Comparison of ENCODE assay signal across 8 cellular contexts in genomic region chr2:206158563-206159345, GRCh38. TPM values are rescaled to one million over a fixed set of nuclear protein-coding genes. Genes with fewer than 3 reads are reported as not detected.
DNase-seq lines count a peak whose midpoint lies in the region; ATAC-seq and TF ChIP-seq lines count a peak whose summit lies in the region.

No MANE protein-coding gene starts in this region.

- POLR2A ChIA-PET in activated CD8-positive, alpha-beta T cell treated with anti-CD3 and anti-CD28 coated beads, Interleukin-2, amount 10 ng/mL, durations not matched to agents 7 days and 5 days (lab: Charles Lee): interaction anchor here (2.2 kb wide), 1 partner anchor 73 kb away, joined by 16 read pairs; the partner anchor contains the start of gene INO80D

- CTCF ChIA-PET in activated CD8-positive, alpha-beta T cell treated with anti-CD3 and anti-CD28 coated beads, Interleukin-2, amount 10 ng/mL, durations not matched to agents 7 days and 5 days (lab: Charles Lee): no interaction called here

- peak overlapping the region; percentile 96 to 97 for H3K4me3 Mint-ChIP-seq in CD14-positive monocyte
- peak overlapping the region; percentile 92 for H3K4me3 Mint-ChIP-seq in activated CD8-positive, alpha-beta T cell treated with anti-CD3 and anti-CD28 coated beads, Interleukin-2, amount 10 ng/mL, durations not matched to agents 7 days and 5 days

- peaks cover 29% of the 10 kb centered on the region for H3K4me1 Mint-ChIP-seq in CD14-positive monocyte
- peaks cover 46% of the 10 kb centered on the region for H3K4me1 Mint-ChIP-seq in activated CD8-positive, alpha-beta T cell treated with anti-CD3 and anti-CD28 coated beads, Interleukin-2, amount 10 ng/mL, durations not matched to agents 7 days and 5 days (ENCODE audit: low read depth)

- TF ChIP-seq CTCF in CD14-positive monocyte (IDR thresholded peaks at IDR 0.05): no peak
- no peak for TF ChIP-seq CTCF in left ventricle myocardium inferior (IDR thresholded peaks at IDR 0.05; ENCODE audit: borderline replicate concordance)
- no peak for TF ChIP-seq CTCF in retinal pigment epithelial cell (conservative IDR thresholded peaks at IDR 0.05; ENCODE audit: low read depth, low read length)

- H3K9me3 ChIP-seq in left ventricle myocardium inferior (replicated peaks): no peaks in the 10 kb centered on the region

- H3K27ac ChIP-seq in left ventricle myocardium inferior (replicated peaks): peak overlapping the region; percentile 94

- intact Hi-C loops in CD14-positive monocyte (cut with micrococcal nuclease) (loop anchor here (5.0 kb wide), 1 partner anchor 71 kb away; the partner anchor contains the start of gene INO80D (in 2 of the 2)), left ventricle myocardium inferior (cut with micrococcal nuclease) (no loop called here)

- H3K9me3 Mint-ChIP-seq in CD14-positive monocyte: peaks cover 0 to 2% (median 0%) of the 10 kb centered on the region in 7 donors
- no peaks in the 10 kb centered on the region for H3K9me3 Mint-ChIP-seq in activated CD8-positive, alpha-beta T cell treated with anti-CD3 and anti-CD28 coated beads, Interleukin-2, amount 10 ng/mL, durations not matched to agents 7 days and 5 days (ENCODE audit: insufficient read depth)

- H3K4me3 ChIP-seq in left ventricle myocardium inferior (peak overlapping the region; percentile 86), retinal pigment epithelial cell (ENCODE audit: low read length) (peak overlapping the region; percentile 92)

- H3K36me3 ChIP-seq in left ventricle myocardium inferior: peaks cover 31% of the 10 kb centered on the region

- ATAC-seq in GM19351 (IDR thresholded peaks at IDR 0.05; ENCODE audit: unreplicated experiment) (peak; percentile 12), HG03439 (IDR thresholded peaks at IDR 0.05; ENCODE audit: unreplicated experiment) (peak; percentile 23)
- ATAC-seq in activated CD8-positive, alpha-beta T cell treated with anti-CD3 and anti-CD28 coated beads, Interleukin-2, amount 10 ng/mL, durations not matched to agents 7 days and 5 days: no peak

- H3K27ac Mint-ChIP-seq in CD14-positive monocyte: peak overlapping the region; percentile 94 to 98 (median 98)
- peak overlapping the region; percentile 99 for H3K27ac Mint-ChIP-seq in activated CD8-positive, alpha-beta T cell treated with anti-CD3 and anti-CD28 coated beads, Interleukin-2, amount 10 ng/mL, durations not matched to agents 7 days and 5 days

- H3K27me3 ChIP-seq in left ventricle myocardium inferior (ENCODE audit: low read depth): no peaks in the 10 kb centered on the region

- peaks cover 74% of the 10 kb centered on the region for H3K4me1 ChIP-seq in left ventricle myocardium inferior

- DNase-seq in CD14-positive monocyte (ENCODE audit: low spot score): no peak
- DNase-seq in activated CD8-positive, alpha-beta T cell treated with anti-CD3 and anti-CD28 coated beads, Interleukin-2, amount 10 ng/mL, durations not matched to agents 7 days and 5 days: no peak
- no peak for DNase-seq in left ventricle myocardium inferior
- DNase-seq in retinal pigment epithelial cell (ENCODE audit: low read depth): peak; percentile 28
- no peak for DNase-seq in activated effector memory CD4-positive, alpha-beta T cell treated with anti-CD3 and anti-CD28 coated beads, Interleukin-2, amount 50 U/mL, for 16 hours
- no peak for DNase-seq in dedifferentiated amniotic fluid mesenchymal stem cell (ENCODE audit: extremely low spot score)

- H3K27me3 Mint-ChIP-seq in CD14-positive monocyte (ENCODE audit: low read depth in 3 of 3): no peaks in the 10 kb centered on the region
- no peaks in the 10 kb centered on the region for H3K27me3 Mint-ChIP-seq in activated CD8-positive, alpha-beta T cell treated with anti-CD3 and anti-CD28 coated beads, Interleukin-2, amount 10 ng/mL, durations not matched to agents 7 days and 5 days (ENCODE audit: low read depth)

- H3K36me3 Mint-ChIP-seq in CD14-positive monocyte: peaks cover 27 to 40% of the 10 kb centered on the region in 2 donors
- peaks cover 55% of the 10 kb centered on the region for H3K36me3 Mint-ChIP-seq in activated CD8-positive, alpha-beta T cell treated with anti-CD3 and anti-CD28 coated beads, Interleukin-2, amount 10 ng/mL, durations not matched to agents 7 days and 5 days (ENCODE audit: low read depth)

RNA-seq across cellular contexts. Expression of gene NDUFS1, which starts 0.5 kb away (rescaled TPM):
- polyA plus RNA-seq in CD14-positive monocyte: 10 to 100 TPM; 37.9 to 43.9 TPM
- 10 to 100 TPM; 65.7 to 69.0 TPM for total RNA-seq in activated CD8-positive, alpha-beta T cell treated with anti-CD3 and anti-CD28 coated beads, Interleukin-2, amount 10 ng/mL, durations not matched to agents 7 days and 5 days
- 486 TPM for total RNA-seq in left ventricle myocardium inferior

RNA-seq across cellular contexts. Expression of gene EEF1B2, which starts 0.9 kb away (rescaled TPM):
- polyA plus RNA-seq in CD14-positive monocyte: 100 to 1,000 TPM; 355 to 406 TPM
- 100 to 1,000 TPM; 559 to 585 TPM for total RNA-seq in activated CD8-positive, alpha-beta T cell treated with anti-CD3 and anti-CD28 coated beads, Interleukin-2, amount 10 ng/mL, durations not matched to agents 7 days and 5 days
- 229 TPM for total RNA-seq in left ventricle myocardium inferior
